11 cellular contexts compared by ENCODE assay signal in genomic region chr2:128187032-128187654, GRCh38.
DNase-seq lines count a peak whose midpoint lies in the region; ATAC-seq and TF ChIP-seq lines count a peak whose summit lies in the region.
"Had no signal": no experiment of that assay in that cellular context is flagged by ENCODE, and none has a peak within 500 bp of the region (broad histone marks: within the 10 kb centered on the region; RNA-seq: fewer than 3 reads in every experiment).

No MANE protein-coding gene starts in this region.

- ATAC-seq in HG03342 (IDR thresholded peaks at IDR 0.05; ENCODE audit: unreplicated experiment) (no peak), HG02763 (IDR thresholded peaks at IDR 0.05; ENCODE audit: unreplicated experiment) (no peak)

- H3K4me1 Mint-ChIP-seq in osteocyte (ENCODE audit: unreplicated experiment) = peaks cover 34% of the 10 kb centered on the region

- no peaks in the 10 kb centered on the region for H3K9me3 ChIP-seq in Peyer's patch

- no peak for TF ChIP-seq POLR2A in Peyer's patch (IDR thresholded peaks at IDR 0.05)

- peak overlapping the region; percentile 38 for H3K4me3 Mint-ChIP-seq in osteocyte (ENCODE audit: unreplicated experiment)
- H3K4me3 Mint-ChIP-seq: immature natural killer cell, type B pancreatic cell had no signal

- peaks cover 38% of the 10 kb centered on the region for H3K36me3 Mint-ChIP-seq in osteocyte (ENCODE audit: unreplicated experiment)

- H3K27ac ChIP-seq in Peyer's patch = peak overlapping the region in 3 of 4 donors; percentile 3 to 75 (median 65)
- H3K27ac ChIP-seq: cardiac muscle cell had no signal

- TF ChIP-seq CTCF in Peyer's patch (IDR thresholded peaks at IDR 0.05) (no peak), fibroblast of villous mesenchyme (IDR thresholded peaks at IDR 0.05; ENCODE audit: insufficient read depth, low read depth, low read length) (no peak), osteocyte (IDR thresholded peaks at IDR 0.05) (no peak)

- H3K4me1 ChIP-seq in Peyer's patch = peaks cover 0 to 8% (median 0%) of the 10 kb centered on the region in 4 donors

- H3K9me3 Mint-ChIP-seq in osteocyte (ENCODE audit: unreplicated experiment) = no peaks in the 10 kb centered on the region
- H3K9me3 Mint-ChIP-seq: immature natural killer cell, type B pancreatic cell had no signal

- peak overlapping the region; percentile 94 for H3K27ac Mint-ChIP-seq in osteocyte (ENCODE audit: unreplicated experiment)
- H3K27ac Mint-ChIP-seq: type B pancreatic cell had no signal

- H3K4me3 ChIP-seq in Peyer's patch (peak overlapping the region in 2 of 4 donors; percentile 27 to 40), fibroblast of villous mesenchyme (ENCODE audit: low read depth, low read length) (no peak overlapping the region)
- H3K4me3 ChIP-seq: cardiac muscle cell had no signal

- no peaks in the 10 kb centered on the region for H3K27me3 ChIP-seq in Peyer's patch
- H3K27me3 ChIP-seq: cardiac muscle cell had no signal

- H3K36me3 ChIP-seq in Peyer's patch = peaks cover 0 to 65% (median 0%) of the 10 kb centered on the region in 3 donors

- peak; percentile 15 for DNase-seq in ELR (ENCODE audit: low read depth)
- DNase-seq in Peyer's patch = peak in 2 of 3 donors; percentile 64 to 70
- DNase-seq in fibroblast of villous mesenchyme (ENCODE audit: low read depth) = peak; percentile 91
- DNase-seq in osteocyte (ENCODE audit: extremely low spot score, unreplicated experiment) = no peak
- DNase-seq in DMS 273 (lab: John Stamatoyannopoulos, UW; ENCODE audit: unreplicated experiment) = no peak
- DNase-seq in NCI-H1092 treated with DMSO at 0.1 percent for 48 hours (lab: John Stamatoyannopoulos, UW) = no peak
- DNase-seq: immature natural killer cell had no signal

- H3K27me3 Mint-ChIP-seq in osteocyte (ENCODE audit: unreplicated experiment) = no peaks in the 10 kb centered on the region
- H3K27me3 Mint-ChIP-seq: type B pancreatic cell had no signal

Comparison
In these comparisons a context has a peak if more than half of its experiments do, and no peak if none do; other contexts are left out.
1. DNase-seq: peak in ELR (single experiment), Peyer's patch (2 of 3) and fibroblast of villous mesenchyme (single experiment); none in osteocyte (single experiment), DMS 273 (single experiment) and NCI-H1092 treated with DMSO at 0.1 percent for 48 hours (single experiment).